In the genomic region with DNA sequence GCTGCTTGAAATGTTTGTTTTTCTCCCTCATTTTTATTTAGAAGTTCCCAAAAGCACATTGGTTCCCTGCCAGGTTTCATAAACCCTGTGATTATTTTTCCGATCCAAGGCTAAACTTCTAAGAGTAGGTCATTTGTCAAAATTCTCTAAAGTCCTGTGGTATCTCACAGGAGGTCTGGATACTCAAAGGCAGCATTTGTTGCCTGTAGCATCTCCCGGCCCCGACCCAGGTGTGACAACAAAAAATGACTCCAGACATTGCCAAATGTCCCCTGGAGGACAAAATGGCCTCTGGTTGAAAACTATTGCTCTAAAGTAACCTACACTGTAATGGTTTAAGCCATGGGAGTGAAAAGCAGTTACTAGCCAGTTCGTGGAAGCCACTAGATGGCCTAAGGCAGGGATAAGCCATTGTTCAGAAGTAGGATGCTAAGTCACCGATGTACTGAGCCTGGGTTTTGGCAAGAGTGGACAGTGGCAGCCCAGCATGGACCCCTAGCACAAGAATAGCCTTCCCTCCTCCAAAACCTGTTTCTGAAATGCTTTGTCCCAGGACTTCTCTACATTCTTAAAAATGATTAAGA, we compare ENCODE assay signal across 17 cellular contexts.
A peak's percentile ranks its signal among the peaks of the same experiment; 100 is the strongest.
DNase-seq lines count a peak whose midpoint lies in the region; ATAC-seq and TF ChIP-seq lines count a peak whose summit lies in the region.
"Had no signal": no experiment of that assay in that cellular context is flagged by ENCODE, and none has a peak within 500 bp of the region (broad histone marks: within the 10 kb centered on the region; RNA-seq: fewer than 3 reads in every experiment).

No MANE protein-coding gene starts in this region.

- intact Hi-C loops in sigmoid colon (cut with DNase I), result no loop called here

- H3K4me3 Mint-ChIP-seq in GM23338 (no peak overlapping the region), brain (no peak overlapping the region)
- H3K4me3 Mint-ChIP-seq: CD4-positive, alpha-beta T cell had no signal

- H3K9me3 ChIP-seq in sigmoid colon, result no peaks in the 10 kb centered on the region
- H3K9me3 ChIP-seq: HAP-1 had no signal

- H3F3A ChIP-seq in GM23338 (replicated peaks; ENCODE audit: low read depth), result no peaks in the 10 kb centered on the region

- no peaks in the 10 kb centered on the region for H3K9me3 Mint-ChIP-seq in GM23338
- H3K9me3 Mint-ChIP-seq in brain, result no peaks in the 10 kb centered on the region
- H3K9me3 Mint-ChIP-seq: CD4-positive, alpha-beta T cell had no signal

- H3K27ac Mint-ChIP-seq in GM23338 (no peak overlapping the region), brain (peak overlapping the region in 3 of 5 experiments; percentile 37 to 59 (median 57))
- H3K27ac Mint-ChIP-seq: CD4-positive, alpha-beta T cell had no signal

- H3K36me3 ChIP-seq in GM23338 (ENCODE audit: insufficient read depth) (no peaks in the 10 kb centered on the region), sigmoid colon (no peaks in the 10 kb centered on the region)
- H3K36me3 ChIP-seq: HAP-1 had no signal

- no peak for TF ChIP-seq POLR2A in sigmoid colon (IDR thresholded peaks at IDR 0.05)

- H3K79me2 ChIP-seq in GM23338 (replicated peaks; ENCODE audit: insufficient read depth), result no peaks in the 10 kb centered on the region

- peak in 1 of 2 experiments; percentile 26; a peak in 2 of 4 replicates for TF ChIP-seq CTCF in GM23338 (conservative IDR thresholded peaks at IDR 0.05; ENCODE audit: low read depth in 2 of 2)
- no peak for TF ChIP-seq CTCF in brain (conservative IDR thresholded peaks at IDR 0.05)
- no peak for TF ChIP-seq CTCF in sigmoid colon (IDR thresholded peaks at IDR 0.05)

- H3K27ac ChIP-seq in GM23338 (ENCODE audit: low read depth) (no peak overlapping the region), sigmoid colon (peak overlapping the region in 3 of 4 donors; percentile 17 to 56 (median 49))
- H3K27ac ChIP-seq: PC-9 had no signal

- no peak for TF ChIP-seq EP300 in sigmoid colon (IDR thresholded peaks at IDR 0.05)

- H3K36me3 Mint-ChIP-seq in GM23338 (ENCODE audit: low read depth), result no peaks in the 10 kb centered on the region
- no peaks in the 10 kb centered on the region for H3K36me3 Mint-ChIP-seq in brain

- H2AFZ ChIP-seq in GM23338, result no peak overlapping the region
- H2AFZ ChIP-seq: PC-9 had no signal

- H3K27me3 Mint-ChIP-seq in GM23338 (ENCODE audit: insufficient read depth, low read depth, poor library complexity) (no peaks in the 10 kb centered on the region), brain (no peaks in the 10 kb centered on the region)
- H3K27me3 Mint-ChIP-seq: CD4-positive, alpha-beta T cell had no signal

- DNase-seq in GM23338 (ENCODE audit: low spot score) (peak; percentile 14), RKO (ENCODE audit: low spot score) (peak; percentile 3), sigmoid colon (no peak), iPS-NIHi11 (ENCODE audit: low spot score) (no peak), D341Med (ENCODE audit: low spot score) (no peak)
- DNase-seq in activated CD4-positive, alpha-beta T cell treated with anti-CD3 and anti-CD28 coated beads, Interleukin-2, amount 50 U/mL, for 1 hour, result no peak
- no peak for DNase-seq in activated CD4-positive, alpha-beta T cell treated with anti-CD3 and anti-CD28 coated beads for 1 hour
- DNase-seq: CD4-positive, alpha-beta T cell; DND-41; GF-D8; KBM-7; NCI-H1092; NCI-H2107; PC-9; Right ventricle myocardium superior had no signal

- H3K27me3 ChIP-seq in GM23338 (ENCODE audit: insufficient read depth) (no peaks in the 10 kb centered on the region), sigmoid colon (no peaks in the 10 kb centered on the region)

- ATAC-seq in GM23338, result peak; percentile 39; the same call in 2 of the 3 replicates

- no peak overlapping the region for H3K4me2 ChIP-seq in GM23338
- H3K4me2 ChIP-seq: PC-9 had no signal

- H3K9me2 ChIP-seq in GM23338 (ENCODE audit: insufficient read depth), result no peaks in the 10 kb centered on the region

- H3K4me1 Mint-ChIP-seq in GM23338, result peaks cover 7% of the 10 kb centered on the region; the same call in 2 of the 3 replicates
- H3K4me1 Mint-ChIP-seq in brain, result peaks cover 26% of the 10 kb centered on the region

- H3K4me3 ChIP-seq in GM23338, result no peak overlapping the region
- H3K4me3 ChIP-seq in sigmoid colon, result no peak overlapping the region
- H3K4me3 ChIP-seq: HAP-1, PC-9 had no signal

- H3K4me1 ChIP-seq in GM23338 (ENCODE audit: insufficient read depth), result no peaks in the 10 kb centered on the region
- H3K4me1 ChIP-seq in sigmoid colon, result peaks cover 0 to 28% (median 6%) of the 10 kb centered on the region in 4 donors

- 66% methylated on average over 5 of the region's 5 CpGs for WGBS in sigmoid colon, 2 donors

- no peaks in the 10 kb centered on the region for H4K20me1 ChIP-seq in GM23338 (replicated peaks; ENCODE audit: insufficient read depth)

TF ChIP-seq in GM23338, 12 proteins besides CTCF, POLR2A, EP300 and RAD21:
- TF ChIP-seq EZH2 (IDR thresholded peaks at IDR 0.05; ENCODE audit: low read depth, unreplicated experiment) (no peak), ZNF331 (CRISPR knock-in tag; IDR thresholded peaks at IDR 0.05; ENCODE audit: low read depth) (no peak)
TF ChIP-seq in GM23338: peak in this region for 0.

Comparison
In these comparisons a context has a peak if more than half of its experiments do, and no peak if none do; other contexts are left out.
1. DNase-seq: peak in GM23338 (single experiment) and RKO (single experiment); none in sigmoid colon (single experiment), iPS-NIHi11 (single experiment), D341Med (single experiment), activated CD4-positive, alpha-beta T cell treated with anti-CD3 and anti-CD28 coated beads, Interleukin-2, amount 50 U/mL, for 1 hour (single experiment) and activated CD4-positive, alpha-beta T cell treated with anti-CD3 and anti-CD28 coated beads for 1 hour (single experiment).